14 cellular contexts compared by ENCODE assay signal in the genomic region with DNA sequence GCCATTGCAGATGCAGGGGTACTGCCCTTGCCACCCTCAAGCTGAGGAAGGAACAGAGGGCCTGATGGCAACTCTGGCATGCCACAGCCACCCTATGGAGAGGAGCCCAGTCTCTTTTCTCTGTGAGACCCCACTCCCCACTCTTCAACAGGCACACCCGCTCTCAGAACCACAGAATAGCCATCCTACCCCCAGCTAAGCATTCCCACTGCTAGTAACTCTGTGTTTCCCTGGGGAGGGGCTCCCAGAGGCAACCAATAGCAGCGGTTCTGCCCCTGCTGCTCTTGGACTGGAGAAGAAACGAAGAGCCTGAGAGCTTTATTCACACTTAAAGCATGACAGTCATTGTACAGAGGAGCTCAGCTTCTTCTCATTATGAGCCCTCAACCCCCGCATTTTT. TPM values are rescaled to one million over a fixed set of nuclear protein-coding genes. Genes with fewer than 3 reads are reported as not detected.
A peak's percentile ranks its signal among the peaks of the same experiment; 100 is the strongest.
DNase-seq lines count a peak whose midpoint lies in the region; ATAC-seq, FAIRE-seq and TF ChIP-seq lines count a peak whose summit lies in the region.
"Had no signal": no experiment of that assay in that cellular context is flagged by ENCODE, and none has a peak within 500 bp of the region (broad histone marks: within the 10 kb centered on the region; RNA-seq: fewer than 3 reads in every experiment).

No MANE protein-coding gene starts in this region.

- H3K27ac ChIP-seq in GM23338 (ENCODE audit: low read depth): no peak overlapping the region
- H3K27ac ChIP-seq in astrocyte (ENCODE audit: low read depth, low read length): no peak overlapping the region
- no peak overlapping the region for H3K27ac ChIP-seq in effector memory CD4-positive, alpha-beta T cell (ENCODE audit: insufficient read depth, low read length, poor library complexity, severe bottlenecking)
- H3K27ac ChIP-seq in MM.1S (ENCODE audit: low read length): no peak overlapping the region

- H3K36me3 ChIP-seq in GM23338 (ENCODE audit: insufficient read depth) (no peaks in the 10 kb centered on the region), astrocyte (ENCODE audit: insufficient read depth, low read length) (no peaks in the 10 kb centered on the region), MM.1S (replicated peaks; ENCODE audit: insufficient read depth, low read length) (no peaks in the 10 kb centered on the region)
- no peaks in the 10 kb centered on the region for H3K36me3 ChIP-seq in effector memory CD4-positive, alpha-beta T cell (ENCODE audit: control insufficient read depth, insufficient read depth, low read length)
- H3K36me3 ChIP-seq: HAP-1, MG63 had no signal

- H3K9me3 Mint-ChIP-seq in GM23338 (no peaks in the 10 kb centered on the region), astrocyte (ENCODE audit: unreplicated experiment) (no peaks in the 10 kb centered on the region), progenitor cell of endocrine pancreas (ENCODE audit: low read depth) (no peaks in the 10 kb centered on the region)
- H3K9me3 Mint-ChIP-seq: CD14-positive monocyte had no signal

- H3K27me3 Mint-ChIP-seq in GM23338 (ENCODE audit: insufficient read depth, low read depth, poor library complexity) (peaks cover 1% of the 10 kb centered on the region), astrocyte (ENCODE audit: low read depth, unreplicated experiment) (no peaks in the 10 kb centered on the region), progenitor cell of endocrine pancreas (no peaks in the 10 kb centered on the region)

- no peaks in the 10 kb centered on the region for H4K20me1 ChIP-seq in GM23338 (replicated peaks; ENCODE audit: insufficient read depth)
- peaks cover 81% of the 10 kb centered on the region for H4K20me1 ChIP-seq in astrocyte (ENCODE audit: insufficient read depth, low read length)
- H4K20me1 ChIP-seq in MM.1S (ENCODE audit: insufficient read depth, low read length): no peaks in the 10 kb centered on the region

- H3K4me2 ChIP-seq in GM23338 (no peak overlapping the region), astrocyte (ENCODE audit: low read length) (no peak overlapping the region), MM.1S (ENCODE audit: low read depth, low read length) (no peak overlapping the region)

- H3F3A ChIP-seq in GM23338 (replicated peaks; ENCODE audit: low read depth): no peaks in the 10 kb centered on the region
- no peaks in the 10 kb centered on the region for H3F3A ChIP-seq in MM.1S (ENCODE audit: insufficient read depth, low read length)

- H3K4me1 ChIP-seq in GM23338 (ENCODE audit: insufficient read depth): peaks cover 41% of the 10 kb centered on the region
- no peaks in the 10 kb centered on the region for H3K4me1 ChIP-seq in astrocyte (ENCODE audit: insufficient read depth, low read length)
- no peaks in the 10 kb centered on the region for H3K4me1 ChIP-seq in effector memory CD4-positive, alpha-beta T cell (ENCODE audit: control insufficient read depth, insufficient read depth, low read length, poor library complexity, severe bottlenecking)
- H3K4me1 ChIP-seq in MM.1S (ENCODE audit: low read length): no peaks in the 10 kb centered on the region

- H3K9me3 ChIP-seq in astrocyte (ENCODE audit: insufficient read depth, low read depth, low read length) (no peaks in the 10 kb centered on the region), MM.1S (replicated peaks; ENCODE audit: insufficient read depth, low read length) (no peaks in the 10 kb centered on the region)
- no peaks in the 10 kb centered on the region for H3K9me3 ChIP-seq in effector memory CD4-positive, alpha-beta T cell (ENCODE audit: control insufficient read depth, low read length)
- H3K9me3 ChIP-seq: HAP-1, MG63 had no signal

- TF ChIP-seq CTCF in GM23338 (conservative IDR thresholded peaks at IDR 0.05; ENCODE audit: low read depth in 2 of 2) (no peak), astrocyte (IDR thresholded peaks at IDR 0.05; ENCODE audit: insufficient read depth, low read depth, low read length) (no peak), progenitor cell of endocrine pancreas (IDR thresholded peaks at IDR 0.05; ENCODE audit: unreplicated experiment) (no peak), MM.1S (IDR thresholded peaks at IDR 0.05; ENCODE audit: low read length) (no peak)

- H3K4me3 Mint-ChIP-seq in GM23338 (no peak overlapping the region), astrocyte (ENCODE audit: unreplicated experiment) (peak overlapping the region; percentile 2), progenitor cell of endocrine pancreas (ENCODE audit: low read depth) (no peak overlapping the region)
- H3K4me3 Mint-ChIP-seq: CD14-positive monocyte had no signal

- peaks cover 81% of the 10 kb centered on the region for H3K79me2 ChIP-seq in GM23338 (replicated peaks; ENCODE audit: insufficient read depth)
- H3K79me2 ChIP-seq in astrocyte (ENCODE audit: insufficient read depth, low read length): peaks cover 89% of the 10 kb centered on the region
- no peaks in the 10 kb centered on the region for H3K79me2 ChIP-seq in MM.1S (ENCODE audit: low read length)

- ATAC-seq in GM23338 (peak; percentile 48), left lobe of liver (peak; percentile 12)

- peak overlapping the region; percentile 78 for H3K27ac Mint-ChIP-seq in GM23338
- no peak overlapping the region for H3K27ac Mint-ChIP-seq in astrocyte (ENCODE audit: unreplicated experiment)
- H3K27ac Mint-ChIP-seq in progenitor cell of endocrine pancreas: peak overlapping the region; percentile 51
- H3K27ac Mint-ChIP-seq: CD14-positive monocyte had no signal

- no peaks in the 10 kb centered on the region for H3K27me3 ChIP-seq in GM23338 (ENCODE audit: insufficient read depth)
- no peaks in the 10 kb centered on the region for H3K27me3 ChIP-seq in astrocyte (ENCODE audit: insufficient read depth, low read length)
- no peaks in the 10 kb centered on the region for H3K27me3 ChIP-seq in effector memory CD4-positive, alpha-beta T cell (replicated peaks; ENCODE audit: control insufficient read depth, insufficient read depth, low read length, poor library complexity, severe bottlenecking)
- no peaks in the 10 kb centered on the region for H3K27me3 ChIP-seq in MM.1S (replicated peaks; ENCODE audit: insufficient read depth, low read length)
- H3K27me3 ChIP-seq: MG63 had no signal

- H3K4me3 ChIP-seq in GM23338 (no peak overlapping the region), astrocyte (ENCODE audit: insufficient read depth, low read depth, low read length) (no peak overlapping the region), MM.1S (ENCODE audit: low read length) (no peak overlapping the region)
- no peak overlapping the region for H3K4me3 ChIP-seq in effector memory CD4-positive, alpha-beta T cell (ENCODE audit: insufficient read depth, low read depth, low read length, poor library complexity, severe bottlenecking)
- H3K4me3 ChIP-seq: HAP-1, MG63 had no signal

- no peak for FAIRE-seq in astrocyte (lab: Jason Lieb, UNC)

- H3K4me1 Mint-ChIP-seq in GM23338 (peaks cover 20% of the 10 kb centered on the region), astrocyte (ENCODE audit: low read depth, unreplicated experiment) (peaks cover 5% of the 10 kb centered on the region), progenitor cell of endocrine pancreas (ENCODE audit: low read depth) (peaks cover 2% of the 10 kb centered on the region)

- H3K9me2 ChIP-seq in GM23338 (ENCODE audit: insufficient read depth) (no peaks in the 10 kb centered on the region), MM.1S (replicated peaks; ENCODE audit: insufficient read depth, low read length) (no peaks in the 10 kb centered on the region)

- H3K9ac ChIP-seq in astrocyte (ENCODE audit: low read length) (no peak overlapping the region), MM.1S (ENCODE audit: low read length) (no peak overlapping the region)

- H2AFZ ChIP-seq in GM23338 (no peak overlapping the region), astrocyte (ENCODE audit: low read depth, low read length) (no peak overlapping the region), MM.1S (ENCODE audit: low read length) (no peak overlapping the region)

- H3K36me3 Mint-ChIP-seq in GM23338 (ENCODE audit: low read depth) (no peaks in the 10 kb centered on the region), astrocyte (ENCODE audit: low read depth, unreplicated experiment) (no peaks in the 10 kb centered on the region), progenitor cell of endocrine pancreas (ENCODE audit: insufficient read depth) (no peaks in the 10 kb centered on the region)
- H3K36me3 Mint-ChIP-seq: CD14-positive monocyte had no signal

- DNase-seq in GM23338 (ENCODE audit: low spot score): no peak
- DNase-seq in astrocyte (ENCODE audit: low read depth): no peak
- no peak for DNase-seq in left lobe of liver (ENCODE audit: low spot score)
- no peak for DNase-seq in progenitor cell of endocrine pancreas (ENCODE audit: low spot score, unreplicated experiment)
- no peak for DNase-seq in NCI-H1417 treated with DMSO at 0.1 percent for 48 hours (lab: John Stamatoyannopoulos, UW)
- DNase-seq in GM03348 (ENCODE audit: low spot score): no peak
- DNase-seq in effector memory CD4-positive, alpha-beta T cell: no peak
- no peak for DNase-seq in MM.1S
- DNase-seq: MG63, NCI-H1092 treated with DMSO at 0.1 percent for 48 hours, NCI-H1694, NCI-H524 had no signal

RNA-seq across cellular contexts. Expression of a gene that starts 49.3 kb away (rescaled TPM):
- total RNA-seq in GM23338 (2014; rRNA removed; shearing (Covaris generic)): 21.1 and 23.5 TPM in 2 replicates
- 9.7 and 10.0 TPM in 2 replicates for polyA plus RNA-seq in GM23338 (2016; fragmentation: Nextera tagmentation; extraction: Ambion mirVana)
- total RNA-seq in astrocyte (42.9 and 48.5 TPM in 2 replicates), left lobe of liver (21.8 TPM), progenitor cell of endocrine pancreas (33.6 and 36.0 TPM in 2 replicates)
